Comparison of ENCODE assay signal across 6 cellular contexts in the genomic region with DNA sequence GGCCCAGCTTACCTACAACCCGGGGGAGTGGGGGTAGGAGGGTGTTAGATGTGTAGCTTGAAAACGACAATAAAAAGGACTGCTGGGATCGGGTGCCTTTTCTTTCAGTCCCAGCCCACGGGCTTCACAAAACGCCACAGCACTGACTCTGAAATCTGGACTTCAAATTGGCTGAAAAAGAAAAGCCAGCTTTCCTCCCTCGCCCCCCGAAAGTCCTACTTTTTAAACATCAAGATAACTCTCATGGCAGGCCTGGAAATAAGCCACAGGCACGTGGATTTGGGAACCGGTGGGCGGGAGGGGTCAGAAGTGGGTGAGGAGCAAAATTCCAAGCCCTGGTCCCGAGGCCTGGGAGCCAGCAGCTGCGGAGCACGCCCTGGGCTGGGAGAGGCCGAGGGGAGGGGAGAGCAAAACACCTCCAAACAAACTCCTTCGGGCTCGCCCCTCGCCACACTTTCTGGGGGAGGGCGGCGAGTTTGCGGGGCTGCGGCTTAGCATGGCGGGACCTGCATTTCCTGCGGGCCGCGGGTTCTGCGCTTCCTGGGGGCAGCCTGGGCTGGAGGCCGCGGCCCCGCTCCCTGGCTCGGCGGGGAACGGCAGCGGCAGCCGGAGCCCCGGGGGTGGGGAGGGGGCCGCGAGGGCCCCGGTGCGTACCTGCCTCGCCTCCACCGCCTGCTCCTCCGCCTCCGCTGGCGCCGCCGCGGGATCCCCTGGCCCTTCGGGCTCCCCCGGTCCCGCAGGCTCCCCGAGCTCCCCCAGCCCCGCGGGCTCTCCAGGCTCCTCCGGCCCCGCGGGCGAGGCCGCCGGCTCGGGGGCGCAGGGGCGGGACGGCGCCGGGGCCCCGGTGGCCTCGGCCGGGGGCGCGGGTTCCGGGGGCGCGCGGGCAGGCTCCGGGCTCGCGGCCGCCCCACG.
A peak's percentile ranks its signal among the peaks of the same experiment; 100 is the strongest.
DNase-seq lines count a peak whose midpoint lies in the region; ATAC-seq and TF ChIP-seq lines count a peak whose summit lies in the region.
"Not testable (repeated sequence)": the region's sequence is repeated elsewhere in the genome, so short reads cannot be mapped to it uniquely, and the experiment has no call there.

No MANE protein-coding gene starts in this region.

- H3K4me1 ChIP-seq in ACC112 (ENCODE audit: control insufficient read depth, insufficient read depth, low read length, unreplicated experiment) (peaks cover 29% of the 10 kb centered on the region), parathyroid adenoma (peaks cover 12% of the 10 kb centered on the region)

- H2AFZ ChIP-seq in ACC112 (ENCODE audit: low read length, unreplicated experiment): not testable (repeated sequence)
- peak overlapping the region; percentile 75 for H2AFZ ChIP-seq in parathyroid adenoma

- H3K27me3 ChIP-seq in ACC112 (ENCODE audit: insufficient read depth, low read length); parathyroid adenoma (ENCODE audit: control insufficient read depth, insufficient read depth, low read length): not testable (repeated sequence)

- H3K9me3 ChIP-seq in parathyroid adenoma (ENCODE audit: control insufficient read depth, low read length): not testable (repeated sequence)

- peak overlapping the region; percentile 31 for H3K9ac ChIP-seq in parathyroid adenoma

- peak overlapping the region; percentile 85 for H3K27ac ChIP-seq in ACC112 (ENCODE audit: low read depth, low read length)
- peak overlapping the region; percentile 96 to 99 for H3K27ac ChIP-seq in coronary artery
- H3K27ac ChIP-seq in parathyroid adenoma: peak overlapping the region; percentile 69

- TF ChIP-seq CTCF in WI38 (IDR thresholded peaks at IDR 0.05; ENCODE audit: low read depth, low read length); coronary artery (IDR thresholded peaks at IDR 0.05); parathyroid adenoma (IDR thresholded peaks at IDR 0.05): not testable (repeated sequence)

- not testable (repeated sequence) for DNase-seq in coronary artery (ENCODE audit: low spot score)
- DNase-seq in iPS-NIHi11 (ENCODE audit: low spot score): peak; percentile 57

- peak; percentile 29 for ATAC-seq in HG03159 (IDR thresholded peaks at IDR 0.05; ENCODE audit: unreplicated experiment)

- H3K79me2 ChIP-seq in ACC112 (ENCODE audit: control insufficient read depth, insufficient read depth, low read length, unreplicated experiment): peaks cover 72% of the 10 kb centered on the region
- H3K79me2 ChIP-seq in parathyroid adenoma: peaks cover 33% of the 10 kb centered on the region

- not testable (repeated sequence) for H3K36me3 ChIP-seq in ACC112 (ENCODE audit: insufficient read depth, low read length); parathyroid adenoma (ENCODE audit: control insufficient read depth, insufficient read depth, low read length)

- H3K4me2 ChIP-seq in parathyroid adenoma (ENCODE audit: low read length): peak overlapping the region; percentile 86

- H3K4me3 ChIP-seq in ACC112 (ENCODE audit: low read depth, low read length): peak overlapping the region; percentile 86
- peak overlapping the region; percentile 71 for H3K4me3 ChIP-seq in WI38 (ENCODE audit: low read depth, low read length)
- H3K4me3 ChIP-seq in coronary artery: peak overlapping the region; percentile 99
- H3K4me3 ChIP-seq in parathyroid adenoma (ENCODE audit: low read depth, low read length): peak overlapping the region; percentile 49

Comparison
In these comparisons a context has a peak if more than half of its experiments do, and no peak if none do; other contexts are left out.
1. H3K4me3 ChIP-seq: peak in every context shown above with its lines; median percentile 99 in coronary artery; 86 in ACC112; 71 in WI38; 49 in parathyroid adenoma.